Comparison of ENCODE assay signal across 7 cellular contexts in the genomic region with DNA sequence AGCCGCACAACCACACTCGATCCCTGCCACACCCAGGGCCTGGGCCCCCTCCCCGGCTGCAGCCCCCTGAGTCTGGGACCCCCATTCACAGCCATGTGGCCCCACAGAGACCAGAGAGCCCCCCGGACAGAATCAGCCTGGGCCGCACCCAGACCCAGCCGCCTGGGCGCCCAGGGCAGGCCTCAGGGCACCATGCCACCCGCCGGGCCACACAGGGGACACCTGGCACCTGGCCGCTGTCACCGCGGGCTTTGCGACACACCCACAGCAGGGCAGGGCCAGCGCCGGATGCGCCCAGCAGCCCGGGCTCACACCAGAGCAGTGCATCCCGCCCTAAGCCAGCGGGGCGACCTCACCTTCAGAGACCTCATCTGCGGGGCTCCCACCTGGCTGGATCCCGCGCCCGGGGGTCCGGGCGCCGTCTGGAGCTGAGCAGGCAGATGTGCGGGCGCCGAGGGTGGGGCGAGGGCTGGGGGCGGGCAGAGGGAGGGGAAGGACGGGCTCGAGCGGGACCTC. TPM values are rescaled to one million over a fixed set of nuclear protein-coding genes. Genes with fewer than 3 reads are reported as not detected.
A peak's percentile ranks its signal among the peaks of the same experiment; 100 is the strongest.
DNase-seq lines count a peak whose midpoint lies in the region; ATAC-seq and TF ChIP-seq lines count a peak whose summit lies in the region.
"Had no signal": no experiment of that assay in that cellular context is flagged by ENCODE, and none has a peak within 500 bp of the region (broad histone marks: within the 10 kb centered on the region; RNA-seq: fewer than 3 reads in every experiment).

No MANE protein-coding gene starts in this region.

- H3K27ac Mint-ChIP-seq in MCF 10A (ENCODE audit: low read depth, unreplicated experiment), result no peak overlapping the region
- no peak overlapping the region for H3K27ac Mint-ChIP-seq in glutamatergic neuron (ENCODE audit: unreplicated experiment)

- H3K4me3 Mint-ChIP-seq in MCF 10A (ENCODE audit: unreplicated experiment), result no peak overlapping the region
- no peak overlapping the region for H3K4me3 Mint-ChIP-seq in glutamatergic neuron (ENCODE audit: unreplicated experiment)

- H3K4me1 ChIP-seq in stomach, result peaks cover 13 to 61% (median 51%) of the 10 kb centered on the region in 4 donors

- H3K9me3 Mint-ChIP-seq in MCF 10A (ENCODE audit: unreplicated experiment), result no peaks in the 10 kb centered on the region
- H3K9me3 Mint-ChIP-seq in glutamatergic neuron (ENCODE audit: unreplicated experiment), result no peaks in the 10 kb centered on the region

- H3K36me3 Mint-ChIP-seq in MCF 10A (ENCODE audit: insufficient read depth, unreplicated experiment) (no peaks in the 10 kb centered on the region), glutamatergic neuron (ENCODE audit: unreplicated experiment) (no peaks in the 10 kb centered on the region)

- BruUV-seq in MCF 10A (replicated peaks; lab: Mats Ljungman, UMichigan), result no TSS peak

- no peak for TF ChIP-seq EP300 in stomach (IDR thresholded peaks at IDR 0.05)

- TF ChIP-seq CTCF in MCF 10A (IDR thresholded peaks at IDR 0.05; ENCODE audit: unreplicated experiment), result no peak
- no peak for TF ChIP-seq CTCF in stomach (IDR thresholded peaks at IDR 0.05)
- TF ChIP-seq CTCF in glutamatergic neuron (IDR thresholded peaks at IDR 0.05; ENCODE audit: partially characterized antibody, unreplicated experiment), result no peak

- POLR2A ChIA-PET in MCF 10A (lab: Yijun Ruan, JAX), result no interaction called here

- H3K27me3 Mint-ChIP-seq in MCF 10A (ENCODE audit: insufficient read depth, unreplicated experiment), result no peaks in the 10 kb centered on the region
- H3K27me3 Mint-ChIP-seq in glutamatergic neuron (ENCODE audit: unreplicated experiment), result peaks cover 10% of the 10 kb centered on the region

- H3K27me3 ChIP-seq in stomach, result peaks cover 0 to 31% (median 4%) of the 10 kb centered on the region in 3 donors

- H3K27ac ChIP-seq in stomach, result peak overlapping the region; percentile 51 to 85 (median 75)
- H3K27ac ChIP-seq: epithelial cell of prostate had no signal

- peak overlapping the region; percentile 48 to 58 (median 54) for H3K4me3 ChIP-seq in stomach

- in situ Hi-C loops in T47D (cut with HindIII; ENCODE audit: low pct_unique_long_range_greater_than_20kb, low sequenced_read_pairs), result no loop called here

- WGBS in stomach, 5 donors, result 3 to 7% (median 4%) methylated on average over 3 to 35 of the region's 35 CpGs; no CpG with 5 or more reads in 1 of the 5 donors

- TF ChIP-seq POLR2A in stomach (IDR thresholded peaks at IDR 0.05), result no peak

- peaks cover 9% of the 10 kb centered on the region for H3K4me1 Mint-ChIP-seq in MCF 10A (ENCODE audit: insufficient read depth, unreplicated experiment)
- peaks cover 2% of the 10 kb centered on the region for H3K4me1 Mint-ChIP-seq in glutamatergic neuron (ENCODE audit: low read depth, unreplicated experiment)

- DNase-seq in T47D (ENCODE audit: low read depth in 1 of 2, low spot score in 1 of 2) (peak; percentile 73 to 75), MCF 10A (ENCODE audit: unreplicated experiment) (no peak), stomach (peak; percentile 78), glutamatergic neuron (no peak)

- H3K36me3 ChIP-seq in stomach, result peaks cover 2 to 13% (median 11%) of the 10 kb centered on the region in 4 donors

- peak; percentile 61 for ATAC-seq in esophagus mucosa
- ATAC-seq in GM18858 (IDR thresholded peaks at IDR 0.05; ENCODE audit: unreplicated experiment), result no peak

- CTCF ChIA-PET in MCF 10A (lab: Yijun Ruan, JAX), result no interaction called here

- H3K9me3 ChIP-seq in stomach, result no peaks in the 10 kb centered on the region

- intact Hi-C loops in MCF 10A (cut with micrococcal nuclease), result no loop called here
- intact Hi-C loops in stomach (cut with DNase I; ENCODE audit: low total_unique reads), result no loop called here

RNA-seq across cellular contexts. Expression of a gene that starts 0.4 kb away (rescaled TPM):
- not detected in 2 replicates for total RNA-seq in MCF 10A (2022)
- 0.64 TPM for total RNA-seq in esophagus mucosa
- 1 to 10 TPM in 1 of 5 donors, under 1 TPM in 1, not detected in 3; 0.37 to 1.0 TPM for total RNA-seq in stomach
- 1 to 10 TPM in 2 of 3 donors, under 1 TPM in 1; 0.50 to 2.6 (median 1.2) TPM for polyA plus RNA-seq in stomach
- total RNA-seq in glutamatergic neuron (ENCODE audit: unreplicated experiment), result not detected

RNA-seq across cellular contexts. Expression of a gene that starts 20.4 kb away (rescaled TPM):
- total RNA-seq in MCF 10A (2022) (24.7 and 25.1 TPM in 2 replicates), esophagus mucosa (10.5 TPM), stomach (100 to 1,000 TPM in 1 of 5 donors, 10 to 100 TPM in 3, 1 to 10 TPM in 1; 9.8 to 180 (median 19.4) TPM), glutamatergic neuron (ENCODE audit: unreplicated experiment) (29.7 TPM)
- polyA plus RNA-seq in stomach, result 10 to 100 TPM; 10.2 to 13.9 (median 12.4) TPM

RNA-seq across cellular contexts. Expression of a gene that starts 21.0 kb away (rescaled TPM):
- total RNA-seq in MCF 10A (2022), result not detected in 2 replicates
- total RNA-seq in esophagus mucosa, result 0.28 TPM
- total RNA-seq in stomach, result 1 to 10 TPM in 1 of 5 donors, not detected in 4; 2.9 TPM
- 1 to 10 TPM in 2 of 3 donors, under 1 TPM in 1; 0.75 to 2.0 (median 1.1) TPM for polyA plus RNA-seq in stomach
- 0.20 TPM for total RNA-seq in glutamatergic neuron (ENCODE audit: unreplicated experiment)

RNA-seq across cellular contexts. Expression of a gene that starts 33.5 kb away (rescaled TPM):
- total RNA-seq in MCF 10A (2022), result 54.7 and 64.7 TPM in 2 replicates
- total RNA-seq in esophagus mucosa, result 36.6 TPM
- total RNA-seq in stomach, result 100 to 1,000 TPM in 3 of 5 donors, 10 to 100 TPM in 2; 39.8 to 638 (median 160) TPM
- polyA plus RNA-seq in stomach, result 100 to 1,000 TPM in 1 of 3 donors, 10 to 100 TPM in 2; 79.5 to 103 (median 80.6) TPM
- total RNA-seq in glutamatergic neuron (ENCODE audit: unreplicated experiment), result 55.3 TPM

RNA-seq across cellular contexts. Expression of a gene that starts 48.8 kb away (rescaled TPM):
- total RNA-seq in MCF 10A (2022), result 77.5 and 79.4 TPM in 2 replicates
- 25.7 TPM for total RNA-seq in esophagus mucosa
- 10 to 100 TPM in 4 of 5 donors, under 1 TPM in 1; 0.58 to 96.4 (median 62.5) TPM for total RNA-seq in stomach
- 10 to 100 TPM in 2 of 3 donors, 1 to 10 TPM in 1; 8.2 to 35.6 (median 34.1) TPM for polyA plus RNA-seq in stomach
- 134 TPM for total RNA-seq in glutamatergic neuron (ENCODE audit: unreplicated experiment)

Comparison
In these comparisons a context has a peak if more than half of its experiments do, and no peak if none do; other contexts are left out.
1. DNase-seq: peak in T47D (2 of 2) and stomach (single experiment); none in MCF 10A (single experiment) and glutamatergic neuron (single experiment).